In genomic region chr3:172246107-172246870, GRCh38 we compare ENCODE assay signal across 17 cellular contexts.
DNase-seq lines count a peak whose midpoint lies in the region; ATAC-seq and TF ChIP-seq lines count a peak whose summit lies in the region.
"Had no signal": no experiment of that assay in that cellular context is flagged by ENCODE, and none has a peak within 500 bp of the region (broad histone marks: within the 10 kb centered on the region; RNA-seq: fewer than 3 reads in every experiment).

No MANE protein-coding gene starts in this region.

- peaks cover 17% of the 10 kb centered on the region for H3K9me3 Mint-ChIP-seq in endothelial cell (ENCODE audit: unreplicated experiment)
- peaks cover 3 to 9% of the 10 kb centered on the region in 2 donors for H3K9me3 Mint-ChIP-seq in effector memory CD8-positive, alpha-beta T cell

- H3K9me3 ChIP-seq in mesenchymal stem cell (ENCODE audit: control insufficient read depth, low read length) = peaks cover 8% of the 10 kb centered on the region
- H3K9me3 ChIP-seq in tibial artery = no peaks in the 10 kb centered on the region
- H3K9me3 ChIP-seq: uterus had no signal

- H3K9ac ChIP-seq in mesenchymal stem cell (ENCODE audit: low read length) = no peak overlapping the region

- peak overlapping the region; percentile 17; the same call in 1 of the 2 replicates for H3K27ac ChIP-seq in RWPE1
- no peak overlapping the region for H3K27ac ChIP-seq in mesenchymal stem cell (ENCODE audit: low read length, poor library complexity, severe bottlenecking)
- peak overlapping the region; percentile 4 to 8 for H3K27ac ChIP-seq in tibial artery
- H3K27ac ChIP-seq: uterus had no signal

- POLR2A ChIA-PET in RWPE1 (lab: Yijun Ruan, JAX; ENCODE audit: low non-redundant PET) = no interaction called here

- no peak for ATAC-seq in effector memory CD8-positive, alpha-beta T cell (replicated peaks)
- ATAC-seq: left colon; stimulated activated memory B cell treated with anti-CD40 and anti-IgM and Interleukin-4, amounts not matched to agents 10 μg/mL and 1 μg/mL and 100 μg/mL, for 72 hours had no signal

- H3K27me3 Mint-ChIP-seq in endothelial cell (ENCODE audit: unreplicated experiment) = peaks cover 7% of the 10 kb centered on the region
- no peaks in the 10 kb centered on the region for H3K27me3 Mint-ChIP-seq in effector memory CD8-positive, alpha-beta T cell
- H3K27me3 Mint-ChIP-seq: activated CD4-positive, alpha-beta memory T cell treated with anti-CD3 and anti-CD28 coated beads for 36 hours; stimulated activated memory B cell treated with anti-CD40 and anti-IgM and Interleukin-4, amounts not matched to agents 10 μg/mL and 1 μg/mL and 100 μg/mL, for 72 hours had no signal

- no peak overlapping the region for H3K4ac ChIP-seq in mesenchymal stem cell (ENCODE audit: low read depth in 1 of 2, low read length in 2 of 2)

- H3K4me1 ChIP-seq in mesenchymal stem cell (ENCODE audit: control insufficient read depth, insufficient read depth, low read depth, low read length) (peaks cover 2% of the 10 kb centered on the region), tibial artery (peaks cover 0 to 49% (median 19%) of the 10 kb centered on the region in 4 donors)

- no peak overlapping the region for H2BK120ac ChIP-seq in mesenchymal stem cell (ENCODE audit: low read depth, low read length)

- no peak overlapping the region for H3K4me3 Mint-ChIP-seq in endothelial cell (ENCODE audit: unreplicated experiment)
- no peak overlapping the region for H3K4me3 Mint-ChIP-seq in effector memory CD8-positive, alpha-beta T cell
- H3K4me3 Mint-ChIP-seq: activated CD4-positive, alpha-beta memory T cell treated with anti-CD3 and anti-CD28 coated beads for 36 hours; stimulated activated memory B cell treated with anti-CD40 and anti-IgM and Interleukin-4, amounts not matched to agents 10 μg/mL and 1 μg/mL and 100 μg/mL, for 72 hours had no signal

- no peak overlapping the region for H2BK12ac ChIP-seq in mesenchymal stem cell (ENCODE audit: low read length in 2 of 2)

- peak overlapping the region; percentile 49 for H4K8ac ChIP-seq in mesenchymal stem cell (ENCODE audit: low read length)

- H2AK5ac ChIP-seq in mesenchymal stem cell (ENCODE audit: low read length, severe bottlenecking) = no peak overlapping the region

- H3K27ac Mint-ChIP-seq in endothelial cell (ENCODE audit: unreplicated experiment) = peak overlapping the region; percentile 27
- H3K27ac Mint-ChIP-seq in effector memory CD8-positive, alpha-beta T cell = no peak overlapping the region
- H3K27ac Mint-ChIP-seq: activated CD4-positive, alpha-beta memory T cell treated with anti-CD3 and anti-CD28 coated beads for 36 hours; stimulated activated memory B cell treated with anti-CD40 and anti-IgM and Interleukin-4, amounts not matched to agents 10 μg/mL and 1 μg/mL and 100 μg/mL, for 72 hours had no signal

- no peak overlapping the region for H2BK5ac ChIP-seq in mesenchymal stem cell (ENCODE audit: low read depth, low read length, poor library complexity, severe bottlenecking)

- CTCF ChIA-PET in RWPE1 (lab: Yijun Ruan, JAX) = interaction anchor here (0.6 to 0.8 kb wide), 3 partner anchors 119 to 350 kb away, joined by 3 to 6 read pairs (median 4); no protein-coding TSS in a partner anchor

- H3K4me3 ChIP-seq in mesenchymal stem cell (ENCODE audit: insufficient read depth in 1 of 2, low read depth in 1 of 2, low read length in 2 of 2) = no peak overlapping the region
- H3K4me3 ChIP-seq in tibial artery = no peak overlapping the region
- H3K4me3 ChIP-seq: esophagus squamous epithelium, uterus had no signal

- peaks cover 22% of the 10 kb centered on the region for H3K79me1 ChIP-seq in mesenchymal stem cell (replicated peaks; ENCODE audit: low read length, poor library complexity, severe bottlenecking)

- H3K4me2 ChIP-seq in mesenchymal stem cell (ENCODE audit: low read length, poor library complexity, severe bottlenecking) = no peak overlapping the region

- intact Hi-C loops in tibial artery (cut with DNase I; ENCODE audit: low total_unique reads) = no loop called here

- no peak overlapping the region for H3K14ac ChIP-seq in mesenchymal stem cell (ENCODE audit: low read length in 2 of 2)

- H3K36me3 Mint-ChIP-seq in endothelial cell (ENCODE audit: low read depth, unreplicated experiment) = peaks cover 41% of the 10 kb centered on the region
- H3K36me3 Mint-ChIP-seq in effector memory CD8-positive, alpha-beta T cell (ENCODE audit: insufficient read depth) = peaks cover 7% of the 10 kb centered on the region

- no peak overlapping the region for H3K18ac ChIP-seq in mesenchymal stem cell (ENCODE audit: low read depth in 1 of 2, low read length in 2 of 2)

- no peak overlapping the region for H3K23ac ChIP-seq in mesenchymal stem cell (ENCODE audit: low read length in 2 of 2)

- H4K91ac ChIP-seq in mesenchymal stem cell (ENCODE audit: low read length) = no peak overlapping the region

- H3K27me3 ChIP-seq in mesenchymal stem cell (ENCODE audit: control insufficient read depth in 1 of 2, insufficient read depth in 1 of 2, low read length in 2 of 2) = no peaks in the 10 kb centered on the region
- H3K27me3 ChIP-seq in tibial artery = no peaks in the 10 kb centered on the region
- H3K27me3 ChIP-seq: esophagus squamous epithelium, uterus had no signal

- H3K4me1 Mint-ChIP-seq in endothelial cell (ENCODE audit: unreplicated experiment) = peaks cover 25% of the 10 kb centered on the region
- peaks cover 0 to 4% of the 10 kb centered on the region in 2 donors for H3K4me1 Mint-ChIP-seq in effector memory CD8-positive, alpha-beta T cell (ENCODE audit: low read depth in 2 of 2)
- H3K4me1 Mint-ChIP-seq: stimulated activated memory B cell treated with anti-CD40 and anti-IgM and Interleukin-4, amounts not matched to agents 10 μg/mL and 1 μg/mL and 100 μg/mL, for 72 hours had no signal

- peaks cover 16 to 53% of the 10 kb centered on the region in 2 experiments for H3K36me3 ChIP-seq in mesenchymal stem cell (ENCODE audit: control insufficient read depth in 1 of 2, insufficient read depth in 2 of 2, low read depth in 1 of 2, low read length in 2 of 2)
- peaks cover 2 to 23% (median 6%) of the 10 kb centered on the region in 3 donors for H3K36me3 ChIP-seq in tibial artery
- H3K36me3 ChIP-seq: uterus had no signal

- H2BK15ac ChIP-seq in mesenchymal stem cell (ENCODE audit: low read depth, poor library complexity, severe bottlenecking) = no peak overlapping the region

- TF ChIP-seq CTCF in RWPE1 (conservative IDR thresholded peaks at IDR 0.05; ENCODE audit: low read depth) (no peak), endothelial cell (IDR thresholded peaks at IDR 0.05; ENCODE audit: unreplicated experiment) (no peak), tibial artery (IDR thresholded peaks at IDR 0.05) (no peak)

- DNase-seq in RWPE1 (ENCODE audit: low spot score) = no peak
- DNase-seq in endothelial cell (ENCODE audit: low spot score) = no peak
- DNase-seq in mesenchymal stem cell = no peak
- DNase-seq in tibial artery = no peak
- DNase-seq in effector memory CD8-positive, alpha-beta T cell = no peak
- no peak for DNase-seq in DMS53 treated with DMSO at 0.1 percent for 48 hours (lab: John Stamatoyannopoulos, UW; ENCODE audit: unreplicated experiment)
- no peak for DNase-seq in D341Med (ENCODE audit: low spot score)
- DNase-seq: activated CD4-positive, alpha-beta memory T cell treated with anti-CD3 and anti-CD28 coated beads for 36 hours; activated T-cell treated with anti-CD3 and anti-CD28 coated beads, Interleukin-2, amount 50 U/mL, for 48 hours; DMS79 treated with DMSO at 0.1 percent for 48 hours; esophagus squamous epithelium; left colon; NCI-H2171; SIG-M5; T1000; uterus had no signal

- no peak overlapping the region for H2AFZ ChIP-seq in mesenchymal stem cell (ENCODE audit: low read depth, low read length)

- 98% methylated on average over 8 of the region's 10 CpGs for WGBS in mesenchymal stem cell
